31 cellular contexts compared by ENCODE assay signal in the genomic region with DNA sequence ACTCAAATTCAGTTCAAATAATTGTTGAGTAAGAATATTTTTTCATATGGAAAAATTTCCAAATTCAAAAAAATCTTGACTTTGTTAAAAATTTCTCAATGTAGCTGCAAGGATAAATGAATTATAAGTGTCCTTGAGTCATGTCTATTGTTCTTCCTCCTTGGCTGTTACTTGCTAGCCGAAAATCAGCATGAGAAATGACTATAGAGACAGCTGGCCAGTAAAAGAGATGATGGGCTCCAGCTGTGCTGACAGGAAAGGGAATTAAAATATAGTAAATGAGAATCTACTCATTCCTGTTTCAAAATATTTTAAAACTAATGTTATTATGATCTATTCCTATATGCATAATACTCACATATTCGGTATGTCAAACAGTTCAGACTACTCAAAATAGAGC.
"Had no signal": no experiment of that assay in that cellular context is flagged by ENCODE, and none has a peak within 500 bp of the region (broad histone marks: within the 10 kb centered on the region; RNA-seq: fewer than 3 reads in every experiment).

No MANE protein-coding gene starts in this region.

- H3K4me1 ChIP-seq: adrenal gland, colonic mucosa, gastrocnemius medialis, stomach, thyroid gland, upper lobe of left lung had no signal

- H3K9me3 Mint-ChIP-seq: brain, neural crest cell had no signal

- H3K27me3 ChIP-seq: adrenal gland, cardiac muscle cell, colonic mucosa, gastrocnemius medialis, stomach, thyroid gland, upper lobe of left lung had no signal

- H3K27ac Mint-ChIP-seq: activated CD8-positive, alpha-beta T cell treated with anti-CD3 and anti-CD28 coated beads for 36 hours; activated naive CD8-positive, alpha-beta T cell treated with anti-CD3 and anti-CD28 coated beads for 36 hours; brain; immature natural killer cell; naive thymus-derived CD8-positive, alpha-beta T cell; stimulated activated naive B cell treated with anti-CD40 and anti-IgM and Interleukin-4, amounts not matched to agents 10 μg/mL and 1 μg/mL and 100 μg/mL, for 72 hours; T-helper 17 cell had no signal

- ATAC-seq: activated CD8-positive, alpha-beta T cell treated with anti-CD3 and anti-CD28 coated beads for 36 hours; activated T-cell treated with anti-CD3 and anti-CD28 coated beads, Interleukin-2, amount 50 U/mL, for 4 hours; gastrocnemius medialis; left colon; naive thymus-derived CD8-positive, alpha-beta T cell; right cardiac atrium; stimulated activated naive B cell treated with anti-CD40 and anti-IgM and Interleukin-4, amounts not matched to agents 10 μg/mL and 1 μg/mL and 100 μg/mL, for 72 hours; T-helper 17 cell had no signal

- H3K9me3 ChIP-seq: adrenal gland, colonic mucosa, gastrocnemius medialis, stomach, thyroid gland, upper lobe of left lung had no signal

- H3K36me3 Mint-ChIP-seq: activated naive CD8-positive, alpha-beta T cell treated with anti-CD3 and anti-CD28 coated beads for 36 hours; brain; immature natural killer cell; naive thymus-derived CD8-positive, alpha-beta T cell; stimulated activated naive B cell treated with anti-CD40 and anti-IgM and Interleukin-4, amounts not matched to agents 10 μg/mL and 1 μg/mL and 100 μg/mL, for 72 hours had no signal

- DNase-seq: activated CD4-positive, alpha-beta T cell treated with anti-CD3 and anti-CD28 coated beads, Interleukin-2, amount 50 U/mL, for 1 hour; activated CD8-positive, alpha-beta T cell treated with anti-CD3 and anti-CD28 coated beads for 36 hours; activated naive CD4-positive, alpha-beta T cell treated with Interleukin-2 at 50 U/mL for 16 hours; activated naive CD8-positive, alpha-beta T cell treated with anti-CD3 and anti-CD28 coated beads for 36 hours; activated T-cell treated with anti-CD3 and anti-CD28 coated beads, Interleukin-2, amount 50 U/mL, for 4 hours; adrenal gland; aorta; cerebellar nuclear complex; colonic mucosa; effector memory CD4-positive, alpha-beta T cell; gastrocnemius medialis; glutamatergic neuron; immature natural killer cell; kidney; left colon; midbrain; naive thymus-derived CD8-positive, alpha-beta T cell; occipital lobe; posterior cingulate gyrus; right cardiac atrium; stimulated activated CD4-positive, alpha-beta T cell treated with anti-CD3 and anti-CD28 coated beads, Interleukin-15, amount 100 ng/mL, for 24 hours; stimulated activated CD4-positive, alpha-beta T cell treated with anti-CD3 and anti-CD28 coated beads, Interleukin-2, amount 100 ng/mL, for 24 hours; stimulated activated naive B cell treated with anti-CD40 and anti-IgM and Interleukin-4, amounts not matched to agents 10 μg/mL and 1 μg/mL and 100 μg/mL, for 72 hours; stomach; T-helper 17 cell; T1000; thyroid gland; upper lobe of left lung had no signal

- H3K4me3 ChIP-seq: adrenal gland, cardiac muscle cell, colonic mucosa, gastrocnemius medialis, stomach, thyroid gland, upper lobe of left lung had no signal

- H3K27me3 Mint-ChIP-seq: activated CD8-positive, alpha-beta T cell treated with anti-CD3 and anti-CD28 coated beads for 36 hours; activated naive CD8-positive, alpha-beta T cell treated with anti-CD3 and anti-CD28 coated beads for 36 hours; brain; naive thymus-derived CD8-positive, alpha-beta T cell; stimulated activated naive B cell treated with anti-CD40 and anti-IgM and Interleukin-4, amounts not matched to agents 10 μg/mL and 1 μg/mL and 100 μg/mL, for 72 hours; T-helper 17 cell had no signal

- H3K36me3 ChIP-seq: adrenal gland, cardiac muscle cell, colonic mucosa, gastrocnemius medialis, stomach, thyroid gland, upper lobe of left lung had no signal

- H3K27ac ChIP-seq: adrenal gland, cardiac muscle cell, colonic mucosa, gastrocnemius medialis, stomach, thyroid gland, upper lobe of left lung had no signal

- H3K4me1 Mint-ChIP-seq: activated naive CD8-positive, alpha-beta T cell treated with anti-CD3 and anti-CD28 coated beads for 36 hours; brain; immature natural killer cell; naive thymus-derived CD8-positive, alpha-beta T cell; neural crest cell; stimulated activated naive B cell treated with anti-CD40 and anti-IgM and Interleukin-4, amounts not matched to agents 10 μg/mL and 1 μg/mL and 100 μg/mL, for 72 hours; T-helper 17 cell had no signal

- H3K4me3 Mint-ChIP-seq: activated CD8-positive, alpha-beta T cell treated with anti-CD3 and anti-CD28 coated beads for 36 hours; activated naive CD8-positive, alpha-beta T cell treated with anti-CD3 and anti-CD28 coated beads for 36 hours; activated T-cell treated with anti-CD3 and anti-CD28 coated beads, Interleukin-2, amount 50 U/mL, for 4 hours; brain; immature natural killer cell; naive thymus-derived CD8-positive, alpha-beta T cell; neural crest cell; stimulated activated naive B cell treated with anti-CD40 and anti-IgM and Interleukin-4, amounts not matched to agents 10 μg/mL and 1 μg/mL and 100 μg/mL, for 72 hours; T-helper 17 cell had no signal
